Comparison of ENCODE assay signal across 9 cellular contexts in genomic region chr20:21719592-21720214, GRCh38. TPM values are rescaled to one million over a fixed set of nuclear protein-coding genes. Genes with fewer than 3 reads are reported as not detected.
DNase-seq lines count a peak whose midpoint lies in the region; ATAC-seq and TF ChIP-seq lines count a peak whose summit lies in the region.
"Had no signal": no experiment of that assay in that cellular context is flagged by ENCODE, and none has a peak within 500 bp of the region (broad histone marks: within the 10 kb centered on the region; RNA-seq: fewer than 3 reads in every experiment).

No MANE protein-coding gene starts in this region.

- no peak overlapping the region for H3K4me3 ChIP-seq in adrenal gland

- no peak overlapping the region for H3K27ac ChIP-seq in adrenal gland

- DNase-seq in NK-92 treated with Interleukin-12 subunit alpha and Interleukin-12 subunit beta, amount 100 ng/mL, for 24 hours (lab: John Stamatoyannopoulos, UW) = peak; percentile 6
- DNase-seq in NK-92 (lab: John Stamatoyannopoulos, UW; ENCODE audit: unreplicated experiment) = no peak
- peak; percentile 26 to 71 for DNase-seq in NCI-H524 (lab: John Stamatoyannopoulos, UW)
- peak; percentile 54 to 80 (median 63) for DNase-seq in adrenal gland
- peak; percentile 72 for DNase-seq in islet precursor cell
- peak; percentile 14 for DNase-seq in stimulated activated CD8-positive, alpha-beta memory T cell treated with anti-CD3 and anti-CD28 coated beads, Interleukin-4, amount 100 ng/mL, for 24 hours (ENCODE audit: low read depth)
- no peak for DNase-seq in posterior vena cava (ENCODE audit: low spot score)
- DNase-seq: activated naive CD8-positive, alpha-beta T cell treated with anti-CD3 and anti-CD28 coated beads, Interleukin-2, amount 10 ng/mL, durations not matched to agents 7 days and 5 days had no signal

- H3K27me3 ChIP-seq in adrenal gland = peaks cover 17% of the 10 kb centered on the region

- no peaks in the 10 kb centered on the region for H3K36me3 ChIP-seq in adrenal gland (replicated peaks in 1 of 2)

- TF ChIP-seq CTCF in adrenal gland (IDR thresholded peaks at IDR 0.05) = peak; percentile 53 to 84 (median 61)

- 5 to 10% (median 7%) methylated on average over 4 of the region's 4 CpGs for WGBS in adrenal gland, 4 donors

- intact Hi-C loops in adrenal gland (cut with DNase I) = loop anchor here (5.0 to 10.0 kb wide), 4 partner anchors 385 to 593 kb away; no protein-coding TSS in a partner anchor
- intact Hi-C loops in posterior vena cava (cut with DNase I) = loop anchor here in 1 of 2 donors (5.0 kb wide), 1 partner anchor 383 kb away; no protein-coding TSS in a partner anchor

- peak; percentile 61 for ATAC-seq in HG02885 (IDR thresholded peaks at IDR 0.05; ENCODE audit: poor library complexity, unreplicated experiment)

- H3K4me1 ChIP-seq in adrenal gland (replicated peaks in 1 of 2) = no peaks in the 10 kb centered on the region

- no peaks in the 10 kb centered on the region for H3K9me3 ChIP-seq in adrenal gland (replicated peaks in 1 of 3)

- no peak for TF ChIP-seq POLR2A in adrenal gland (IDR thresholded peaks at IDR 0.05)

RNA-seq across cellular contexts. Expression of gene PAX1, which starts 14.2 kb away (rescaled TPM):
- total RNA-seq in adrenal gland = not detected
- not detected for polyA plus RNA-seq in adrenal gland
- not detected for total RNA-seq in posterior vena cava
- total RNA-seq: activated naive CD8-positive, alpha-beta T cell treated with anti-CD3 and anti-CD28 coated beads, Interleukin-2, amount 10 ng/mL, durations not matched to agents 7 days and 5 days had no signal

Comparison
In these comparisons a context has a peak if more than half of its experiments do, and no peak if none do; other contexts are left out.
1. DNase-seq: peak in NK-92 treated with Interleukin-12 subunit alpha and Interleukin-12 subunit beta, amount 100 ng/mL, for 24 hours (single experiment), NCI-H524 (2 of 2), adrenal gland (7 of 7), islet precursor cell (single experiment) and stimulated activated CD8-positive, alpha-beta memory T cell treated with anti-CD3 and anti-CD28 coated beads, Interleukin-4, amount 100 ng/mL, for 24 hours (single experiment); none in NK-92 (single experiment) and posterior vena cava (single experiment).